Comparison of ENCODE assay signal across 33 cellular contexts in genomic region chr16:87958632-87959031, GRCh38. TPM values are rescaled to one million over a fixed set of nuclear protein-coding genes. Genes with fewer than 3 reads are reported as not detected.
A peak's percentile ranks its signal among the peaks of the same experiment; 100 is the strongest.
DNase-seq lines count a peak whose midpoint lies in the region; ATAC-seq and TF ChIP-seq lines count a peak whose summit lies in the region.
"Had no signal": no experiment of that assay in that cellular context is flagged by ENCODE, and none has a peak within 500 bp of the region (broad histone marks: within the 10 kb centered on the region; RNA-seq: fewer than 3 reads in every experiment).

No MANE protein-coding gene starts in this region.

- no peak for TF ChIP-seq CTCF in CD8-positive, alpha-beta T cell (IDR thresholded peaks at IDR 0.05)
- no peak for TF ChIP-seq CTCF in neural crest cell (conservative IDR thresholded peaks at IDR 0.05)

- H3K27me3 ChIP-seq in CD8-positive, alpha-beta T cell (ENCODE audit: insufficient read depth, low read length), result no peaks in the 10 kb centered on the region
- H3K27me3 ChIP-seq: gastroesophageal sphincter, thyroid gland had no signal

- H3K4me3 ChIP-seq in CD8-positive, alpha-beta T cell (ENCODE audit: low read depth, low read length), result no peak overlapping the region
- H3K4me3 ChIP-seq: gastroesophageal sphincter, prostate gland, SK-N-MC, thyroid gland had no signal

- peak overlapping the region; percentile 85 for H3K27ac Mint-ChIP-seq in activated CD4-positive, alpha-beta T cell treated with anti-CD3 and anti-CD28 coated beads for 36 hours
- H3K27ac Mint-ChIP-seq in CD8-positive, alpha-beta T cell, result peak overlapping the region; percentile 87
- peak overlapping the region; percentile 31 for H3K27ac Mint-ChIP-seq in activated CD8-positive, alpha-beta T cell treated with anti-CD3 and anti-CD28 coated beads, Interleukin-2, amount 10 ng/mL, durations not matched to agents 7 days and 5 days
- H3K27ac Mint-ChIP-seq in neural crest cell (ENCODE audit: unreplicated experiment), result no peak overlapping the region

- CTCF ChIA-PET in activated CD4-positive, alpha-beta T cell treated with anti-CD3 and anti-CD28 coated beads for 36 hours (lab: Charles Lee), result no interaction called here
- CTCF ChIA-PET in CD8-positive, alpha-beta T cell (lab: Charles Lee), result no interaction called here
- CTCF ChIA-PET in activated CD8-positive, alpha-beta T cell treated with anti-CD3 and anti-CD28 coated beads, Interleukin-2, amount 10 ng/mL, durations not matched to agents 7 days and 5 days (lab: Charles Lee), result no interaction called here

- no peaks in the 10 kb centered on the region for H3K27me3 Mint-ChIP-seq in activated CD4-positive, alpha-beta T cell treated with anti-CD3 and anti-CD28 coated beads for 36 hours
- H3K27me3 Mint-ChIP-seq in CD8-positive, alpha-beta T cell (ENCODE audit: low read depth), result no peaks in the 10 kb centered on the region
- H3K27me3 Mint-ChIP-seq in activated CD8-positive, alpha-beta T cell treated with anti-CD3 and anti-CD28 coated beads, Interleukin-2, amount 10 ng/mL, durations not matched to agents 7 days and 5 days (ENCODE audit: low read depth), result no peaks in the 10 kb centered on the region
- no peaks in the 10 kb centered on the region for H3K27me3 Mint-ChIP-seq in neural crest cell (ENCODE audit: low read depth)
- H3K27me3 Mint-ChIP-seq: activated CD4-positive, alpha-beta T cell treated with anti-CD3 and anti-CD28 coated beads, Interleukin-2, amount 10 ng/mL, durations not matched to agents 7 days and 5 days; memory B cell had no signal

- no peak for ATAC-seq in activated CD4-positive, alpha-beta T cell treated with anti-CD3 and anti-CD28 coated beads for 36 hours
- ATAC-seq in CD8-positive, alpha-beta T cell, result no peak
- ATAC-seq in activated CD8-positive, alpha-beta T cell treated with anti-CD3 and anti-CD28 coated beads, Interleukin-2, amount 10 ng/mL, durations not matched to agents 7 days and 5 days, result no peak
- no peak for ATAC-seq in HG03159 (IDR thresholded peaks at IDR 0.05; ENCODE audit: unreplicated experiment)
- ATAC-seq in GM21529 (IDR thresholded peaks at IDR 0.05; ENCODE audit: unreplicated experiment), result no peak
- ATAC-seq in HG03571 (IDR thresholded peaks at IDR 0.05; ENCODE audit: unreplicated experiment), result no peak
- ATAC-seq: gastroesophageal sphincter, left colon, sciatic nerve had no signal

- peaks cover 11% of the 10 kb centered on the region for H3K36me3 ChIP-seq in CD8-positive, alpha-beta T cell (ENCODE audit: insufficient read depth, low read length)
- H3K36me3 ChIP-seq: prostate gland had no signal

- intact Hi-C loops in activated CD4-positive, alpha-beta T cell treated with anti-CD3 and anti-CD28 coated beads for 36 hours (cut with DNase I, micrococcal nuclease), result loop anchor here (10.0 kb wide), 3 partner anchors 616 to 1286 kb away; partner anchors contain the start of genes PIEZO1 (in 1 of the 2) and ZC3H18 (in 1 of the 2)
- intact Hi-C loops in CD8-positive, alpha-beta T cell (cut with DNase I, micrococcal nuclease), result loop anchor here (10.0 kb wide), 3 partner anchors 726 to 1286 kb away; partner anchors contain the start of genes CTU2 (in 1 of the 2), RNF166 (in 1 of the 2) and SNAI3 (in 1 of the 2)

- H3K36me3 Mint-ChIP-seq in activated CD4-positive, alpha-beta T cell treated with anti-CD3 and anti-CD28 coated beads for 36 hours (ENCODE audit: low read depth), result peaks cover 36% of the 10 kb centered on the region
- H3K36me3 Mint-ChIP-seq in CD8-positive, alpha-beta T cell, result peaks cover 49% of the 10 kb centered on the region
- peaks cover 46% of the 10 kb centered on the region for H3K36me3 Mint-ChIP-seq in activated CD8-positive, alpha-beta T cell treated with anti-CD3 and anti-CD28 coated beads, Interleukin-2, amount 10 ng/mL, durations not matched to agents 7 days and 5 days (ENCODE audit: low read depth)
- peaks cover 5% of the 10 kb centered on the region for H3K36me3 Mint-ChIP-seq in neural crest cell (ENCODE audit: low read depth)

- H3K4me3 Mint-ChIP-seq in activated CD4-positive, alpha-beta T cell treated with anti-CD3 and anti-CD28 coated beads for 36 hours, result peak overlapping the region; percentile 62
- no peak overlapping the region for H3K4me3 Mint-ChIP-seq in CD8-positive, alpha-beta T cell
- H3K4me3 Mint-ChIP-seq in activated CD8-positive, alpha-beta T cell treated with anti-CD3 and anti-CD28 coated beads, Interleukin-2, amount 10 ng/mL, durations not matched to agents 7 days and 5 days, result no peak overlapping the region
- H3K4me3 Mint-ChIP-seq in neural crest cell, result peak overlapping the region; percentile 12
- H3K4me3 Mint-ChIP-seq: activated CD4-positive, alpha-beta T cell treated with anti-CD3 and anti-CD28 coated beads, Interleukin-2, amount 10 ng/mL, durations not matched to agents 7 days and 5 days had no signal

- no peak overlapping the region for H3K27ac ChIP-seq in CD8-positive, alpha-beta T cell (ENCODE audit: low read depth, low read length)
- H3K27ac ChIP-seq: gastroesophageal sphincter, prostate gland, SK-N-MC, thyroid gland had no signal

- no peak for DNase-seq in activated CD4-positive, alpha-beta T cell treated with anti-CD3 and anti-CD28 coated beads for 36 hours
- no peak for DNase-seq in activated CD4-positive, alpha-beta T cell treated with anti-CD3 and anti-CD28 coated beads for 4 hours
- no peak for DNase-seq in CD8-positive, alpha-beta T cell
- DNase-seq in activated CD8-positive, alpha-beta T cell treated with anti-CD3 and anti-CD28 coated beads, Interleukin-2, amount 10 ng/mL, durations not matched to agents 7 days and 5 days, result no peak
- DNase-seq in neural crest cell (ENCODE audit: low read depth, low spot score), result no peak
- DNase-seq: 8988T; activated CD4-positive, alpha-beta T cell treated with anti-CD3 and anti-CD28 coated beads, Interleukin-2, amount 10 ng/mL, durations not matched to agents 7 days and 5 days; COR-L47; DMS79 treated with DMSO at 0.1 percent for 48 hours; GF-D8; HCEC 1CT; hippocampal formation; left colon; MM.1S; NCI-H1436; NCI-H2081 treated with DMSO at 0.1 percent for 48 hours; NCI-H446; NCI-H774; stimulated activated CD4-positive, alpha-beta T cell treated with anti-CD3 and anti-CD28 coated beads, Interleukin-12 subunit alpha, Interleukin-12 subunit beta, amount 100 ng/mL, for 4 hours; stimulated activated CD4-positive, alpha-beta T cell treated with anti-CD3 and anti-CD28 coated beads, Interleukin-4, amount 100 ng/mL, for 1 hour; thyroid gland had no signal

- no peaks in the 10 kb centered on the region for H3K9me3 Mint-ChIP-seq in activated CD4-positive, alpha-beta T cell treated with anti-CD3 and anti-CD28 coated beads for 36 hours (ENCODE audit: low read depth)
- H3K9me3 Mint-ChIP-seq in CD8-positive, alpha-beta T cell, result no peaks in the 10 kb centered on the region
- H3K9me3 Mint-ChIP-seq in activated CD8-positive, alpha-beta T cell treated with anti-CD3 and anti-CD28 coated beads, Interleukin-2, amount 10 ng/mL, durations not matched to agents 7 days and 5 days (ENCODE audit: insufficient read depth), result no peaks in the 10 kb centered on the region
- no peaks in the 10 kb centered on the region for H3K9me3 Mint-ChIP-seq in neural crest cell
- H3K9me3 Mint-ChIP-seq: activated CD4-positive, alpha-beta T cell treated with anti-CD3 and anti-CD28 coated beads, Interleukin-2, amount 10 ng/mL, durations not matched to agents 7 days and 5 days; activated T-helper 2 cell treated with anti-CD3 and anti-CD28 coated beads, Interferon-gamma antibody, Interleukin-2, Interleukin-4, amounts not matched to agents 10 μg/mL and 5 μg/mL and 100 μg/mL, durations not matched to agents 14 hours and 24 hours and 36 hours; memory B cell had no signal

- POLR2A ChIA-PET in activated CD4-positive, alpha-beta T cell treated with anti-CD3 and anti-CD28 coated beads for 36 hours (lab: Charles Lee), result no interaction called here
- POLR2A ChIA-PET in CD8-positive, alpha-beta T cell (lab: Charles Lee), result no interaction called here
- POLR2A ChIA-PET in activated CD8-positive, alpha-beta T cell treated with anti-CD3 and anti-CD28 coated beads, Interleukin-2, amount 10 ng/mL, durations not matched to agents 7 days and 5 days (lab: Charles Lee), result no interaction called here

- no peaks in the 10 kb centered on the region for H3K9me3 ChIP-seq in CD8-positive, alpha-beta T cell (ENCODE audit: low read length)
- H3K9me3 ChIP-seq: gastroesophageal sphincter, prostate gland, thyroid gland had no signal

- H3K4me1 ChIP-seq in CD8-positive, alpha-beta T cell (ENCODE audit: insufficient read depth, low read length), result peaks cover 68% of the 10 kb centered on the region

- H3K4me1 Mint-ChIP-seq in activated CD4-positive, alpha-beta T cell treated with anti-CD3 and anti-CD28 coated beads for 36 hours, result peaks cover 92% of the 10 kb centered on the region
- peaks cover 89% of the 10 kb centered on the region for H3K4me1 Mint-ChIP-seq in CD8-positive, alpha-beta T cell (ENCODE audit: low read depth)
- peaks cover 85% of the 10 kb centered on the region for H3K4me1 Mint-ChIP-seq in activated CD8-positive, alpha-beta T cell treated with anti-CD3 and anti-CD28 coated beads, Interleukin-2, amount 10 ng/mL, durations not matched to agents 7 days and 5 days (ENCODE audit: low read depth)
- peaks cover 40% of the 10 kb centered on the region for H3K4me1 Mint-ChIP-seq in neural crest cell

RNA-seq across cellular contexts. Expression of gene BANP, which starts 7.4 kb away (rescaled TPM):
- total RNA-seq in activated CD4-positive, alpha-beta T cell treated with anti-CD3 and anti-CD28 coated beads for 36 hours, result 10 to 100 TPM; 35.2 to 36.1 TPM
- total RNA-seq in CD8-positive, alpha-beta T cell, result 10 to 100 TPM; 55.3 to 60.6 TPM
- 10 to 100 TPM; 34.1 to 39.8 TPM for total RNA-seq in activated CD8-positive, alpha-beta T cell treated with anti-CD3 and anti-CD28 coated beads, Interleukin-2, amount 10 ng/mL, durations not matched to agents 7 days and 5 days
- total RNA-seq in neural crest cell, result 34.0 and 39.1 TPM in 2 replicates

RNA-seq across cellular contexts. Expression of gene CA5A, which starts 22.3 kb away (rescaled TPM):
- not detected for total RNA-seq in activated CD4-positive, alpha-beta T cell treated with anti-CD3 and anti-CD28 coated beads for 36 hours
- not detected for total RNA-seq in CD8-positive, alpha-beta T cell
- not detected for total RNA-seq in activated CD8-positive, alpha-beta T cell treated with anti-CD3 and anti-CD28 coated beads, Interleukin-2, amount 10 ng/mL, durations not matched to agents 7 days and 5 days
- not detected in 2 replicates for total RNA-seq in neural crest cell
- total RNA-seq: activated CD4-positive, alpha-beta T cell treated with anti-CD3 and anti-CD28 coated beads, Interleukin-2, amount 10 ng/mL, durations not matched to agents 7 days and 5 days; activated T-helper 2 cell treated with anti-CD3 and anti-CD28 coated beads, Interferon-gamma antibody, Interleukin-2, Interleukin-4, amounts not matched to agents 10 μg/mL and 5 μg/mL and 100 μg/mL, durations not matched to agents 14 hours and 24 hours and 36 hours; dermis microvascular lymphatic vessel endothelial cell; fibroblast of lung; gastroesophageal sphincter; left colon; prostate gland; sciatic nerve; T-helper 1 cell treated with Interleukin-12 subunit alpha and Interleukin-12 subunit beta and Interleukin-4 antibody, amounts not matched to agents 30 ng/mL and 1 ng/mL, for 36 hours; thyroid gland had no signal

Comparison
In these comparisons a context has a peak if more than half of its experiments do, and no peak if none do; other contexts are left out.
1. H3K4me3 Mint-ChIP-seq: peak in activated CD4-positive, alpha-beta T cell treated with anti-CD3 and anti-CD28 coated beads for 36 hours (single experiment) and neural crest cell (single experiment); none in CD8-positive, alpha-beta T cell (single experiment) and activated CD8-positive, alpha-beta T cell treated with anti-CD3 and anti-CD28 coated beads, Interleukin-2, amount 10 ng/mL, durations not matched to agents 7 days and 5 days (single experiment).